Comparison of ENCODE assay signal across 1 cellular context in genomic region chr1:58891347-58891746, GRCh38.
TF ChIP-seq lines count a peak whose summit lies in the region.

No MANE protein-coding gene starts in this region.

TF ChIP-seq in K562, 482 proteins besides CTCF, POLR2A, EP300 and RAD21 (continued from another document):
- no peak for TF ChIP-seq THRA (IDR thresholded peaks at IDR 0.05)
